Comparison of ENCODE assay signal across 30 cellular contexts in genomic region chr5:122067330-122067885, GRCh38. TPM values are rescaled to one million over a fixed set of nuclear protein-coding genes. Genes with fewer than 3 reads are reported as not detected.
DNase-seq lines count a peak whose midpoint lies in the region; ATAC-seq, FAIRE-seq and TF ChIP-seq lines count a peak whose summit lies in the region.
"Had no signal": no experiment of that assay in that cellular context is flagged by ENCODE, and none has a peak within 500 bp of the region (broad histone marks: within the 10 kb centered on the region; RNA-seq: fewer than 3 reads in every experiment).

No MANE protein-coding gene starts in this region.

- H3K4me1 Mint-ChIP-seq in MCF 10A (ENCODE audit: insufficient read depth, unreplicated experiment) (peaks cover 1% of the 10 kb centered on the region), astrocyte (ENCODE audit: low read depth, unreplicated experiment) (peaks cover 64% of the 10 kb centered on the region), glutamatergic neuron (ENCODE audit: low read depth, unreplicated experiment) (peaks cover 4% of the 10 kb centered on the region)
- H3K4me1 Mint-ChIP-seq: T-helper 17 cell had no signal

- TF ChIP-seq POLR2A in breast epithelium (IDR thresholded peaks at IDR 0.05): no peak

- peaks cover 42% of the 10 kb centered on the region for H3K79me2 ChIP-seq in astrocyte (ENCODE audit: insufficient read depth, low read length)

- intact Hi-C loops in MCF 10A (cut with micrococcal nuclease) (no loop called here), breast epithelium (cut with DNase I; ENCODE audit: low total_unique reads) (no loop called here), Right ventricle myocardium superior (cut with DNase I) (no loop called here)

- H3K4me3 ChIP-seq in breast epithelium (no peak overlapping the region), astrocyte (ENCODE audit: insufficient read depth, low read depth, low read length) (no peak overlapping the region), mesenchymal stem cell (ENCODE audit: insufficient read depth in 1 of 2, low read depth in 1 of 2, low read length in 2 of 2) (no peak overlapping the region)
- H3K4me3 ChIP-seq: A549, esophagus muscularis mucosa, gastroesophageal sphincter, lower lobe of right lung had no signal

- peaks cover 44% of the 10 kb centered on the region for H4K20me1 ChIP-seq in astrocyte (ENCODE audit: insufficient read depth, low read length)

- POLR2A ChIA-PET in MCF 10A (lab: Yijun Ruan, JAX): no interaction called here

- H3K9me3 Mint-ChIP-seq in MCF 10A (ENCODE audit: unreplicated experiment): no peaks in the 10 kb centered on the region
- no peaks in the 10 kb centered on the region for H3K9me3 Mint-ChIP-seq in astrocyte (ENCODE audit: unreplicated experiment)
- H3K9me3 Mint-ChIP-seq in glutamatergic neuron (ENCODE audit: unreplicated experiment): no peaks in the 10 kb centered on the region
- H3K9me3 Mint-ChIP-seq: activated T-cell treated with anti-CD3 and anti-CD28 coated beads, Interleukin-2, amount 50 U/mL, for 24 hours; brain; neural crest cell; type B pancreatic cell had no signal

- DNase-seq in MCF 10A (ENCODE audit: unreplicated experiment) (no peak), breast epithelium (ENCODE audit: low spot score in 2 of 2) (no peak), astrocyte (ENCODE audit: low read depth) (no peak), mesenchymal stem cell (no peak), Right ventricle myocardium superior (no peak), cortex of kidney (lab: John Stamatoyannopoulos, UW) (no peak), glutamatergic neuron (no peak)
- DNase-seq: activated CD4-positive, alpha-beta T cell treated with anti-CD3 and anti-CD28 coated beads for 4 hours; activated T-cell treated with anti-CD3 and anti-CD28 coated beads, Interleukin-2, amount 50 U/mL, for 24 hours; COR-L47; effector memory CD4-positive, alpha-beta T cell; hypothalamus; kidney; lower lobe of right lung; NCI-H510A; NK-92 treated with Interleukin-12 subunit alpha and Interleukin-12 subunit beta, amount 100 ng/mL, for 24 hours; SK-N-SH; stimulated activated CD8-positive, alpha-beta memory T cell treated with anti-CD3 and anti-CD28 coated beads, Interleukin-4, amount 100 ng/mL, for 48 hours; T-helper 17 cell had no signal

- H3K9ac ChIP-seq in astrocyte (ENCODE audit: low read length) (no peak overlapping the region), mesenchymal stem cell (ENCODE audit: low read length) (peak overlapping the region; percentile 3)
- H3K9ac ChIP-seq: SK-N-SH had no signal

- H3K27ac Mint-ChIP-seq in MCF 10A (ENCODE audit: low read depth, unreplicated experiment) (peak overlapping the region; percentile 10), astrocyte (ENCODE audit: unreplicated experiment) (no peak overlapping the region), glutamatergic neuron (ENCODE audit: unreplicated experiment) (no peak overlapping the region)
- H3K27ac Mint-ChIP-seq: activated T-cell treated with anti-CD3 and anti-CD28 coated beads, Interleukin-2, amount 50 U/mL, for 24 hours; progenitor cell of endocrine pancreas; T-helper 17 cell; type B pancreatic cell had no signal

- no TSS peak for BruUV-seq in MCF 10A (replicated peaks; lab: Mats Ljungman, UMichigan)

- H3K4ac ChIP-seq in mesenchymal stem cell (ENCODE audit: low read depth in 1 of 2, low read length in 2 of 2): no peak overlapping the region

- no peak for TF ChIP-seq CTCF in MCF 10A (IDR thresholded peaks at IDR 0.05; ENCODE audit: unreplicated experiment)
- TF ChIP-seq CTCF in breast epithelium (IDR thresholded peaks at IDR 0.05): no peak
- TF ChIP-seq CTCF in astrocyte (IDR thresholded peaks at IDR 0.05; ENCODE audit: insufficient read depth, low read depth, low read length): no peak
- TF ChIP-seq CTCF in glutamatergic neuron (IDR thresholded peaks at IDR 0.05; ENCODE audit: partially characterized antibody, unreplicated experiment): no peak

- no peak overlapping the region for H2BK5ac ChIP-seq in mesenchymal stem cell (ENCODE audit: low read depth, low read length, poor library complexity, severe bottlenecking)

- no peak overlapping the region for H2BK12ac ChIP-seq in mesenchymal stem cell (ENCODE audit: low read length in 2 of 2)

- H2AK5ac ChIP-seq in mesenchymal stem cell (ENCODE audit: low read length, severe bottlenecking): no peak overlapping the region

- H4K8ac ChIP-seq in mesenchymal stem cell (ENCODE audit: low read length): no peak overlapping the region

- H3K4me1 ChIP-seq in breast epithelium (no peaks in the 10 kb centered on the region), astrocyte (ENCODE audit: insufficient read depth, low read length) (peaks cover 21% of the 10 kb centered on the region), mesenchymal stem cell (ENCODE audit: control insufficient read depth, insufficient read depth, low read depth, low read length) (no peaks in the 10 kb centered on the region)
- H3K4me1 ChIP-seq: esophagus muscularis mucosa, gastroesophageal sphincter, lower lobe of right lung had no signal

- no peak overlapping the region for H4K91ac ChIP-seq in mesenchymal stem cell (ENCODE audit: low read length)

- H3K4me3 Mint-ChIP-seq in MCF 10A (ENCODE audit: unreplicated experiment): no peak overlapping the region
- peak overlapping the region; percentile 64 for H3K4me3 Mint-ChIP-seq in astrocyte (ENCODE audit: unreplicated experiment)
- H3K4me3 Mint-ChIP-seq in glutamatergic neuron (ENCODE audit: unreplicated experiment): no peak overlapping the region
- H3K4me3 Mint-ChIP-seq: activated T-cell treated with anti-CD3 and anti-CD28 coated beads, Interleukin-2, amount 50 U/mL, for 24 hours; brain; neural crest cell; T-helper 17 cell; type B pancreatic cell had no signal

- peaks cover 34% of the 10 kb centered on the region for H3K36me3 Mint-ChIP-seq in MCF 10A (ENCODE audit: insufficient read depth, unreplicated experiment)
- peaks cover 24% of the 10 kb centered on the region for H3K36me3 Mint-ChIP-seq in astrocyte (ENCODE audit: low read depth, unreplicated experiment)
- H3K36me3 Mint-ChIP-seq in glutamatergic neuron (ENCODE audit: unreplicated experiment): no peaks in the 10 kb centered on the region

- no peak for FAIRE-seq in astrocyte (lab: Jason Lieb, UNC)
- FAIRE-seq: A549, GM19239, kidney had no signal

- H3K9me3 ChIP-seq in breast epithelium (no peaks in the 10 kb centered on the region), astrocyte (ENCODE audit: insufficient read depth, low read depth, low read length) (no peaks in the 10 kb centered on the region), mesenchymal stem cell (ENCODE audit: control insufficient read depth, low read length) (no peaks in the 10 kb centered on the region)
- H3K9me3 ChIP-seq: A549, esophagus muscularis mucosa, gastroesophageal sphincter, lower lobe of right lung, SK-N-SH had no signal

- peaks cover 6% of the 10 kb centered on the region for H3K79me1 ChIP-seq in mesenchymal stem cell (replicated peaks; ENCODE audit: low read length, poor library complexity, severe bottlenecking)

- H2BK120ac ChIP-seq in mesenchymal stem cell (ENCODE audit: low read depth, low read length): no peak overlapping the region

- no peak overlapping the region for H3K23ac ChIP-seq in mesenchymal stem cell (ENCODE audit: low read length in 2 of 2)

- H3K27me3 Mint-ChIP-seq in MCF 10A (ENCODE audit: insufficient read depth, unreplicated experiment) (no peaks in the 10 kb centered on the region), astrocyte (ENCODE audit: low read depth, unreplicated experiment) (no peaks in the 10 kb centered on the region), glutamatergic neuron (ENCODE audit: unreplicated experiment) (no peaks in the 10 kb centered on the region)
- H3K27me3 Mint-ChIP-seq: brain, progenitor cell of endocrine pancreas, T-helper 17 cell, type B pancreatic cell had no signal

- no peak overlapping the region for H3K4me2 ChIP-seq in astrocyte (ENCODE audit: low read length)
- H3K4me2 ChIP-seq in mesenchymal stem cell (ENCODE audit: low read length, poor library complexity, severe bottlenecking): no peak overlapping the region
- H3K4me2 ChIP-seq: A549, SK-N-SH had no signal

- no peak overlapping the region for H3K14ac ChIP-seq in mesenchymal stem cell (ENCODE audit: low read length in 2 of 2)

- H3K27me3 ChIP-seq in breast epithelium: no peaks in the 10 kb centered on the region
- no peaks in the 10 kb centered on the region for H3K27me3 ChIP-seq in astrocyte (ENCODE audit: insufficient read depth, low read length)
- H3K27me3 ChIP-seq in mesenchymal stem cell (ENCODE audit: control insufficient read depth in 1 of 2, insufficient read depth in 1 of 2, low read length in 2 of 2): no peaks in the 10 kb centered on the region
- H3K27me3 ChIP-seq: esophagus muscularis mucosa, gastroesophageal sphincter had no signal

- H3K36me3 ChIP-seq in breast epithelium (no peaks in the 10 kb centered on the region), astrocyte (ENCODE audit: insufficient read depth, low read length) (peaks cover 75% of the 10 kb centered on the region), mesenchymal stem cell (ENCODE audit: control insufficient read depth in 1 of 2, insufficient read depth in 2 of 2, low read depth in 1 of 2, low read length in 2 of 2) (peaks cover 7 to 78% of the 10 kb centered on the region in 2 experiments)
- H3K36me3 ChIP-seq: lower lobe of right lung had no signal

- peak overlapping the region in 1 of 2 donors; percentile 42 for H3K27ac ChIP-seq in breast epithelium
- no peak overlapping the region for H3K27ac ChIP-seq in astrocyte (ENCODE audit: low read depth, low read length)
- H3K27ac ChIP-seq in mesenchymal stem cell (ENCODE audit: low read length, poor library complexity, severe bottlenecking): no peak overlapping the region
- H3K27ac ChIP-seq: A549, esophagus muscularis mucosa, gastroesophageal sphincter, lower lobe of right lung had no signal

- H2BK15ac ChIP-seq in mesenchymal stem cell (ENCODE audit: low read depth, poor library complexity, severe bottlenecking): no peak overlapping the region

- ATAC-seq in Right ventricle myocardium superior (ENCODE audit: poor library complexity) (no peak), HG03460 (IDR thresholded peaks at IDR 0.05; ENCODE audit: unreplicated experiment) (no peak)
- ATAC-seq: A549, gastroesophageal sphincter, lower lobe of right lung, Panc1, T-helper 17 cell had no signal

- peak overlapping the region in 1 of 2 experiments; percentile 21 for H3K18ac ChIP-seq in mesenchymal stem cell (ENCODE audit: low read depth in 1 of 2, low read length in 2 of 2)

- CTCF ChIA-PET in MCF 10A (lab: Yijun Ruan, JAX): no interaction called here

- WGBS in mesenchymal stem cell: 81% methylated on average over 3 of the region's 4 CpGs

- H2AFZ ChIP-seq in astrocyte (ENCODE audit: low read depth, low read length): no peak overlapping the region
- no peak overlapping the region for H2AFZ ChIP-seq in mesenchymal stem cell (ENCODE audit: low read depth, low read length)

RNA-seq across cellular contexts. Expression of gene LOX, which starts 10.7 kb away (rescaled TPM):
- total RNA-seq in MCF 10A (2022) (7.1 and 10.7 TPM in 2 replicates), breast epithelium (100 to 1,000 TPM in 1 of 3 donors, 10 to 100 TPM in 2; 22.4 to 162 (median 35.4) TPM), astrocyte (1,150 and 1,249 TPM in 2 replicates), Right ventricle myocardium superior (3.1 TPM), glutamatergic neuron (ENCODE audit: unreplicated experiment) (0.27 TPM)
- polyA plus RNA-seq in mesenchymal stem cell (2013, experiment 1 of 2): 548 TPM
- 550 TPM for polyA plus RNA-seq in mesenchymal stem cell (2013, experiment 2 of 2)
- total RNA-seq: activated CD8-positive, alpha-beta memory T cell treated with anti-CD3 and anti-CD28 coated beads for 36 hours had no signal
